Comparison of ENCODE assay signal across 1 cellular context in the genomic region with DNA sequence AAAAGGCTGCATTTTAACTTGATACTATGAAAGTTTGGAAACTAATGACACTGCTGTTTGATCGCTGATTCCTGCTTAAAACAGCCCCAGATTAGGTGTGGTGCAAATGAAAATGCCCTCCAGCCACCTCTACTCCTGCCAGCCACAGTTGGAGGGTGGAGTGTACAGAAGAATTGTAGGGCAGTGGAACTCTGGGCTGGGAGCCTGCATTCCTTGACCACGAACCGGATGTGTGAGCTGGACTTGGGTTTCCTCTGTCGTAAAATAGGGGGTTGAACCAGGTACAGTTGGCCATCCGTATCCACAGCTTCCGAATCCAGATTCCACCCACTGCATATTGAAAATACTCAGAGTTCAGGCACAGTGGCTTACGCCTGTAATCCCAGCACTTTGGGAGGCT.
TF ChIP-seq lines count a peak whose summit lies in the region.

No MANE protein-coding gene starts in this region.

TF ChIP-seq in GM23338, 12 proteins besides CTCF, POLR2A, EP300 and RAD21 (continued from another document):
- TF ChIP-seq, protein P1, sequence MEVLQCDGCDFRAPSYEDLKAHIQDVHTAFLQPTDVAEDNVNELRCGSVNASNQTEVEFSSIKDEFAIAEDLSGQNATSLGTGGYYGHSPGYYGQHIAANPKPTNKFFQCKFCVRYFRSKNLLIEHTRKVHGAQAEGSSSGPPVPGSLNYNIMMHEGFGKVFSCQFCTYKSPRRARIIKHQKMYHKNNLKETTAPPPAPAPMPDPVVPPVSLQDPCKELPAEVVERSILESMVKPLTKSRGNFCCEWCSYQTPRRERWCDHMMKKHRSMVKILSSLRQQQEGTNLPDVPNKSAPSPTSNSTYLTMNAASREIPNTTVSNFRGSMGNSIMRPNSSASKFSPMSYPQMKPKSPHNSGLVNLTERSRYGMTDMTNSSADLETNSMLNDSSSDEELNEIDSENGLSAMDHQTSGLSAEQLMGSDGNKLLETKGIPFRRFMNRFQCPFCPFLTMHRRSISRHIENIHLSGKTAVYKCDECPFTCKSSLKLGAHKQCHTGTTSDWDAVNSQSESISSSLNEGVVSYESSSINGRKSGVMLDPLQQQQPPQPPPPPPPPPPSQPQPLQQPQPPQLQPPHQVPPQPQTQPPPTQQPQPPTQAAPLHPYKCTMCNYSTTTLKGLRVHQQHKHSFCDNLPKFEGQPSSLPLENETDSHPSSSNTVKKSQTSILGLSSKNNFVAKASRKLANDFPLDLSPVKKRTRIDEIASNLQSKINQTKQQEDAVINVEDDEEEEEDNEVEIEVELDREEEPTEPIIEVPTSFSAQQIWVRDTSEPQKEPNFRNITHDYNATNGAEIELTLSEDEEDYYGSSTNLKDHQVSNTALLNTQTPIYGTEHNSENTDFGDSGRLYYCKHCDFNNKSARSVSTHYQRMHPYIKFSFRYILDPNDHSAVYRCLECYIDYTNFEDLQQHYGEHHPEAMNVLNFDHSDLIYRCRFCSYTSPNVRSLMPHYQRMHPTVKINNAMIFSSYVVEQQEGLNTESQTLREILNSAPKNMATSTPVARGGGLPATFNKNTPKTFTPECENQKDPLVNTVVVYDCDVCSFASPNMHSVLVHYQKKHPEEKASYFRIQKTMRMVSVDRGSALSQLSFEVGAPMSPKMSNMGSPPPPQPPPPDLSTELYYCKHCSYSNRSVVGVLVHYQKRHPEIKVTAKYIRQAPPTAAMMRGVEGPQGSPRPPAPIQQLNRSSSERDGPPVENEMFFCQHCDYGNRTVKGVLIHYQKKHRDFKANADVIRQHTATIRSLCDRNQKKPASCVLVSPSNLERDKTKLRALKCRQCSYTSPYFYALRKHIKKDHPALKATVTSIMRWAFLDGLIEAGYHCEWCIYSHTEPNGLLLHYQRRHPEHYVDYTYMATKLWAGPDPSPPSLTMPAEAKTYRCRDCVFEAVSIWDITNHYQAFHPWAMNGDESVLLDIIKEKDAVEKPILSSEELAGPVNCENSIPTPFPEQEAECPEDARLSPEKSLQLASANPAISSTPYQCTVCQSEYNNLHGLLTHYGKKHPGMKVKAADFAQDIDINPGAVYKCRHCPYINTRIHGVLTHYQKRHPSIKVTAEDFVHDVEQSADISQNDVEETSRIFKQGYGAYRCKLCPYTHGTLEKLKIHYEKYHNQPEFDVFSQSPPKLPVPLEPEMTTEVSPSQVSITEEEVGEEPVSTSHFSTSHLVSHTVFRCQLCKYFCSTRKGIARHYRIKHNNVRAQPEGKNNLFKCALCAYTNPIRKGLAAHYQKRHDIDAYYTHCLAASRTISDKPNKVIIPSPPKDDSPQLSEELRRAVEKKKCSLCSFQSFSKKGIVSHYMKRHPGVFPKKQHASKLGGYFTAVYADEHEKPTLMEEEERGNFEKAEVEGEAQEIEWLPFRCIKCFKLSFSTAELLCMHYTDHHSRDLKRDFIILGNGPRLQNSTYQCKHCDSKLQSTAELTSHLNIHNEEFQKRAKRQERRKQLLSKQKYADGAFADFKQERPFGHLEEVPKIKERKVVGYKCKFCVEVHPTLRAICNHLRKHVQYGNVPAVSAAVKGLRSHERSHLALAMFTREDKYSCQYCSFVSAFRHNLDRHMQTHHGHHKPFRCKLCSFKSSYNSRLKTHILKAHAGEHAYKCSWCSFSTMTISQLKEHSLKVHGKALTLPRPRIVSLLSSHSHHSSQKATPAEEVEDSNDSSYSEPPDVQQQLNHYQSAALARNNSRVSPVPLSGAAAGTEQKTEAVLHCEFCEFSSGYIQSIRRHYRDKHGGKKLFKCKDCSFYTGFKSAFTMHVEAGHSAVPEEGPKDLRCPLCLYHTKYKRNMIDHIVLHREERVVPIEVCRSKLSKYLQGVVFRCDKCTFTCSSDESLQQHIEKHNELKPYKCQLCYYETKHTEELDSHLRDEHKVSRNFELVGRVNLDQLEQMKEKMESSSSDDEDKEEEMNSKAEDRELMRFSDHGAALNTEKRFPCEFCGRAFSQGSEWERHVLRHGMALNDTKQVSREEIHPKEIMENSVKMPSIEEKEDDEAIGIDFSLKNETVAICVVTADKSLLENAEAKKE (CRISPR knock-in tag; IDR thresholded peaks at IDR 0.05): no peak
TF ChIP-seq in GM23338: peak in this region for 0.
